Comparison of ENCODE assay signal across 1 cellular context in genomic region chr10:26488344-26488743, GRCh38.
TF ChIP-seq lines count a peak whose summit lies in the region.

No MANE protein-coding gene starts in this region.

TF ChIP-seq in SK-N-SH, 30 proteins besides CTCF, POLR2A, EP300 and RAD21:
- TF ChIP-seq USF2 (IDR thresholded peaks at IDR 0.05; ENCODE audit: borderline replicate concordance, low read depth, low read length) (no peak), NRF1 (IDR thresholded peaks at IDR 0.05; ENCODE audit: low read depth, low read length) (no peak), EZH2phosphoT487 (IDR thresholded peaks at IDR 0.05; ENCODE audit: borderline replicate concordance, low read depth) (no peak), SIN3A (IDR thresholded peaks at IDR 0.05; ENCODE audit: borderline replicate concordance, low read depth, low read length) (no peak), REST (IDR thresholded peaks at IDR 0.05; ENCODE audit: low read depth, low read length) (no peak), RFX5 (IDR thresholded peaks at IDR 0.05; ENCODE audit: low read length) (no peak), TEAD4 (IDR thresholded peaks at IDR 0.05; ENCODE audit: borderline replicate concordance, insufficient read depth) (no peak), FOXJ3 (CRISPR knock-in tag; IDR thresholded peaks at IDR 0.05) (no peak), FOXM1 (IDR thresholded peaks at IDR 0.05; ENCODE audit: low read depth) (no peak), GABPA (IDR thresholded peaks at IDR 0.05; ENCODE audit: low read depth) (no peak), MAX (IDR thresholded peaks at IDR 0.05; ENCODE audit: low read depth) (no peak), PBX3 (IDR thresholded peaks at IDR 0.05) (no peak), YY1 (IDR thresholded peaks at IDR 0.05; ENCODE audit: low read depth) (no peak), RCOR1 (IDR thresholded peaks at IDR 0.05; ENCODE audit: low read length) (no peak)
